ENCODE assay signal across 19 cellular contexts in genomic region chr12:98678236-98678945, GRCh38.
"Had no signal": no experiment of that assay in that cellular context is flagged by ENCODE, and none has a peak within 500 bp of the region (broad histone marks: within the 10 kb centered on the region; RNA-seq: fewer than 3 reads in every experiment).

No MANE protein-coding gene starts in this region.

- ATAC-seq: activated CD4-positive, alpha-beta T cell treated with anti-CD3 and anti-CD28 coated beads for 36 hours; activated CD8-positive, alpha-beta memory T cell treated with anti-CD3 and anti-CD28 coated beads, Interleukin-2, amount 10 ng/mL, durations not matched to agents 7 days and 5 days; activated CD8-positive, alpha-beta T cell treated with anti-CD3 and anti-CD28 coated beads, Interleukin-2, amount 10 ng/mL, durations not matched to agents 7 days and 5 days; activated naive CD8-positive, alpha-beta T cell treated with anti-CD3 and anti-CD28 coated beads, Interleukin-2, amount 50 U/mL, for 24 hours; gastrocnemius medialis; left cardiac atrium; naive thymus-derived CD4-positive, alpha-beta T cell had no signal

- H3K79me2 ChIP-seq: hepatocyte had no signal

- H3K4me1 ChIP-seq: breast epithelium, gastrocnemius medialis, right lobe of liver, tibial nerve had no signal

- H3K27me3 ChIP-seq: breast epithelium, gastrocnemius medialis, hepatocyte, neutrophil, right lobe of liver, tibial nerve had no signal

- DNase-seq: activated CD4-positive, alpha-beta T cell treated with anti-CD3 and anti-CD28 coated beads for 36 hours; activated CD4-positive, CD25-positive, alpha-beta regulatory T cell; activated CD8-positive, alpha-beta memory T cell treated with anti-CD3 and anti-CD28 coated beads, Interleukin-2, amount 10 ng/mL, durations not matched to agents 7 days and 5 days; activated CD8-positive, alpha-beta T cell treated with anti-CD3 and anti-CD28 coated beads, Interleukin-2, amount 10 ng/mL, durations not matched to agents 7 days and 5 days; activated naive CD8-positive, alpha-beta T cell treated with anti-CD3 and anti-CD28 coated beads, Interleukin-2, amount 50 U/mL, for 24 hours; activated T-cell treated with anti-CD3 and anti-CD28 coated beads, Interleukin-2, amount 50 U/mL, for 48 hours; effector CD8-positive, alpha-beta T cell; gastrocnemius medialis; left cardiac atrium; mammary epithelial cell; naive thymus-derived CD4-positive, alpha-beta T cell; right lobe of liver; stimulated activated CD4-positive, alpha-beta T cell treated with anti-CD3 and anti-CD28 coated beads, Interleukin-2, amount 100 ng/mL, for 48 hours; stimulated activated naive CD4-positive, alpha-beta T cell treated with Interleukin-2 at 50 U/mL for 16 hours; T-helper 1 cell had no signal

- H3K4me3 ChIP-seq: breast epithelium, gastrocnemius medialis, hepatocyte, right lobe of liver, tibial nerve had no signal

- H2AFZ ChIP-seq: hepatocyte had no signal

- H3K4me2 ChIP-seq: hepatocyte had no signal

- H3K9me3 ChIP-seq: breast epithelium, gastrocnemius medialis, neutrophil, right lobe of liver, tibial nerve had no signal

- H3K27ac ChIP-seq: breast epithelium, gastrocnemius medialis, hepatocyte, neutrophil, right lobe of liver, tibial nerve had no signal
